Comparison of ENCODE assay signal across 23 cellular contexts in the genomic region with DNA sequence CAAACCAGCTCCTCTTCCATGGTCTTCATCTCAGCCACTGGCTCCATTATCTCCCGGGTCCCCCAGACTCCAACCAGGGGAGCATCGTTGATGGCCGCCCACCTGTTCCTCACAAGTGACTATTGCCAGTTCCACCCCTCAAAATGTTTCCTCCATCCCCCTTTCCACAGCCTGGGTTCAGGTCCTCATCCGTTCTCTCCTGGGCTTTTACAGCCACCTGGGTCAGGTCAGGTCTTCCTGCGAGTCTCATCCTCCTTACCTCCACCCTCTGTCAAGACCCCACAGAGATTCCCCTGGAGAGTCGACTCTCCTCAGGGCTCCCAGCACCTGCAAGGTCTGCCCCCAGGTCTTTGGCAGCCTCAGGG.
"Had no signal": no experiment of that assay in that cellular context is flagged by ENCODE, and none has a peak within 500 bp of the region (broad histone marks: within the 10 kb centered on the region; RNA-seq: fewer than 3 reads in every experiment).

No MANE protein-coding gene starts in this region.

- H3K4me3 Mint-ChIP-seq: activated CD4-positive, alpha-beta T cell treated with anti-CD3 and anti-CD28 coated beads, Interleukin-2, amount 10 ng/mL, durations not matched to agents 24 days and 14 days; activated naive CD4-positive, alpha-beta T cell treated with anti-CD3 and anti-CD28 coated beads, Interleukin-2, amount 50 U/mL, for 24 hours; activated T-cell treated with anti-CD3 and anti-CD28 coated beads, Interleukin-2, amount 50 U/mL, for 72 hours; WTC11 had no signal

- ATAC-seq: activated T-cell treated with anti-CD3 and anti-CD28 coated beads, Interleukin-2, amount 50 U/mL, for 72 hours; body of pancreas; WTC11 had no signal

- H3K27ac Mint-ChIP-seq: activated CD4-positive, alpha-beta T cell treated with anti-CD3 and anti-CD28 coated beads, Interleukin-2, amount 10 ng/mL, durations not matched to agents 24 days and 14 days; activated naive CD4-positive, alpha-beta T cell treated with anti-CD3 and anti-CD28 coated beads, Interleukin-2, amount 50 U/mL, for 24 hours; activated T-cell treated with anti-CD3 and anti-CD28 coated beads, Interleukin-2, amount 50 U/mL, for 72 hours; activated T-helper 2 cell treated with anti-CD3 and anti-CD28 coated beads, Interferon-gamma antibody, Interleukin-2, Interleukin-4, amounts not matched to agents 10 μg/mL and 5 μg/mL and 100 μg/mL, durations not matched to agents 14 hours and 24 hours and 36 hours; WTC11 had no signal

- H3K4me1 Mint-ChIP-seq: activated naive CD4-positive, alpha-beta T cell treated with anti-CD3 and anti-CD28 coated beads, Interleukin-2, amount 50 U/mL, for 24 hours had no signal

- DNase-seq: activated CD4-positive, alpha-beta T cell treated with anti-CD3 and anti-CD28 coated beads for 1 hour; activated CD4-positive, alpha-beta T cell treated with anti-CD3 and anti-CD28 coated beads, Interleukin-2, amount 10 ng/mL, durations not matched to agents 24 days and 14 days; activated CD4-positive, alpha-beta T cell treated with anti-CD3 and anti-CD28 coated beads, Interleukin-2, amount 50 U/mL, for 48 hours; activated gamma-delta T cell treated with Interleukin-2 at 50 U/mL for 16 hours; activated T-cell treated with anti-CD3 and anti-CD28 coated beads, Interleukin-2, amount 50 U/mL, for 72 hours; amniotic stem cell; central memory CD4-positive, alpha-beta T cell; Karpas-422; MM.1S; NCI-H1105 treated with DMSO at 0.1 percent for 48 hours; NCI-H146; NCI-H187 treated with DMSO at 0.1 percent for 48 hours; NCI-H2081 treated with DMSO at 0.1 percent for 48 hours; NCI-H446; NCI-H524; Right ventricle myocardium superior; SJCRH30; SK-N-SH; T-helper 9 cell had no signal

- H3K36me3 Mint-ChIP-seq: activated naive CD4-positive, alpha-beta T cell treated with anti-CD3 and anti-CD28 coated beads, Interleukin-2, amount 50 U/mL, for 24 hours; WTC11 had no signal

- H3K9me3 Mint-ChIP-seq: activated CD4-positive, alpha-beta T cell treated with anti-CD3 and anti-CD28 coated beads, Interleukin-2, amount 10 ng/mL, durations not matched to agents 24 days and 14 days; activated naive CD4-positive, alpha-beta T cell treated with anti-CD3 and anti-CD28 coated beads, Interleukin-2, amount 50 U/mL, for 24 hours; activated T-cell treated with anti-CD3 and anti-CD28 coated beads, Interleukin-2, amount 50 U/mL, for 72 hours; activated T-helper 2 cell treated with anti-CD3 and anti-CD28 coated beads, Interferon-gamma antibody, Interleukin-2, Interleukin-4, amounts not matched to agents 10 μg/mL and 5 μg/mL and 100 μg/mL, durations not matched to agents 14 hours and 24 hours and 36 hours; WTC11 had no signal
